In the genomic region with DNA sequence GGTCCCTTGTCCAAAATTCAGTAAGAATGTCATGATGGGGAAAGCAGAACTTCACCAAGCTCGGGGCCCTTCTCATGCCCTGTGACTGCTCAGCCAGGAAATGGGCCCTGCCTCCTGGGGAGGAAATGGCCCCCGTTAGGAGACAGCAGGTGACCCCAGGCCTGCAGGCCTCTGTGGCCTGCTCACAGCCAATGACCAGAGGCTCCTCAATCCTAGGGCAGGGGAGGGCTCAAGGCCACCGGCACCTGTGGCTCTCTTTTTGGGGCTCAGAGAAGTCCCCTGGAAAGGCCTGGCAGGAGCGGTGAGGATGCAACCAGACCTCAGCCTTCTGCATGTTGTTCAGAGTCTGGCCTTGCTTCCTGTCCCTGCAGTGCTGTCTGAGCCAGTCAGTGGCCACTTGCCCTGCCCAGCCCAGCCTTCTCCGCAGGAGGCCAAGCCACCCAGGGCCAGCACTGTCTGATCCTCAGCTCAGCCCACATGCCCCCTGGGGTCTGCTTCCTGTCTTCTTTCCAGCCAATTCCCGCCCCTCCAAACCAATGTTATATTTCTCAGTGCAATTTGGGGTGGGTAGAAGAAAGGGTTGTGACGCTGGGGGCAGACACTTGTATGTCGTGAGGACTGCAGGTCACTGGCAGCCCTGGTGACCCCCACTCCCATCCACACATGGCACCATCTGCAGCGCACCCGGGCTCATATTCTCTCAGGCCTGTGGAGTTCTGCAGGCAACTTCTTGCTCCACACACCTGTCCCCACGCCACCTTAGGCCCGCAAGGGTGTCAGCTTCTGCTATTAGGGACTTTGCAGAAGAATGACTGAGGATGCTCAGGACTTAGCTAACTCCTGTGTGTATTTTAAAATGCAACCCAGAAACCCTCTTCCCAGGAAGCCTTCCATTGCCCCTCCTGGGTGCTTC, we compare ENCODE assay signal across 8 cellular contexts.
DNase-seq lines count a peak whose midpoint lies in the region; ATAC-seq and TF ChIP-seq lines count a peak whose summit lies in the region.

No MANE protein-coding gene starts in this region.

- CTCF ChIA-PET in Calu3 (lab: Charles Lee), result no interaction called here

- WGBS in suprapubic skin, result 80% methylated on average over 10 of the region's 12 CpGs

- DNase-seq in Right ventricle myocardium superior (peak; percentile 41), Right ventricle myocardium inferior (ENCODE audit: missing footprints) (no peak), foreskin keratinocyte (no peak), suprapubic skin (ENCODE audit: low spot score in 2 of 2) (no peak), OCI-M2 (lab: John Stamatoyannopoulos, UW; ENCODE audit: unreplicated experiment) (no peak), Calu3 (no peak)

- ATAC-seq in Right ventricle myocardium superior (ENCODE audit: poor library complexity) (no peak), Right ventricle myocardium inferior (no peak), foreskin keratinocyte (no peak), GM18519 (IDR thresholded peaks at IDR 0.05; ENCODE audit: low FRiP score, unreplicated experiment) (no peak)

- H3K9me3 ChIP-seq in OCI-LY1 (ENCODE audit: low read length) (no peaks in the 10 kb centered on the region), suprapubic skin (no peaks in the 10 kb centered on the region)

- H3K27me3 ChIP-seq in OCI-LY1 (ENCODE audit: insufficient read depth, low read length), result no peaks in the 10 kb centered on the region
- H3K27me3 ChIP-seq in foreskin keratinocyte, result no peaks in the 10 kb centered on the region
- H3K27me3 ChIP-seq in suprapubic skin, result no peaks in the 10 kb centered on the region

- H3K4me3 ChIP-seq in OCI-LY1 (ENCODE audit: low read depth, low read length, poor library complexity, severe bottlenecking), result peak overlapping the region; percentile 49
- H3K4me3 ChIP-seq in suprapubic skin, result no peak overlapping the region

- H3F3A ChIP-seq in OCI-LY1 (ENCODE audit: insufficient read depth, low read length), result peaks cover 18% of the 10 kb centered on the region

- BruUV-seq in Calu3 (replicated peaks; lab: Mats Ljungman, UMichigan), result no TSS peak

- H3K9me2 ChIP-seq in OCI-LY1 (ENCODE audit: low read depth, low read length), result no peaks in the 10 kb centered on the region

- no peak for TF ChIP-seq POLR2A in suprapubic skin (IDR thresholded peaks at IDR 0.05)

- H3K27ac Mint-ChIP-seq in Calu3 (ENCODE audit: unreplicated experiment), result no peak overlapping the region

- intact Hi-C loops in Right ventricle myocardium superior (cut with DNase I), result no loop called here
- intact Hi-C loops in Right ventricle myocardium inferior (cut with DNase I), result no loop called here
- intact Hi-C loops in Calu3 (cut with micrococcal nuclease; ENCODE audit: unreplicated experiment), result no loop called here

- no peaks in the 10 kb centered on the region for H3K36me3 Mint-ChIP-seq in Calu3 (ENCODE audit: insufficient read depth, unreplicated experiment)

- H3K4me1 ChIP-seq in OCI-LY1 (ENCODE audit: insufficient read depth, low read length, severe bottlenecking), result no peaks in the 10 kb centered on the region
- H3K4me1 ChIP-seq in foreskin keratinocyte, result peaks cover 17% of the 10 kb centered on the region
- H3K4me1 ChIP-seq in suprapubic skin, result peaks cover 70% of the 10 kb centered on the region

- no peaks in the 10 kb centered on the region for H3K9me3 Mint-ChIP-seq in Calu3 (ENCODE audit: low read depth, unreplicated experiment)

- H2AFZ ChIP-seq in OCI-LY1 (ENCODE audit: low read length), result no peak overlapping the region

- H3K9ac ChIP-seq in OCI-LY1 (ENCODE audit: low read length), result 0 out of 2 replicates have a peak overlapping the region, but pooled peaks have one; percentile 66

- H3K27ac ChIP-seq in OCI-LY1 (ENCODE audit: low read depth, low read length, poor library complexity, severe bottlenecking) (no peak overlapping the region), foreskin keratinocyte (peak overlapping the region; percentile 93), suprapubic skin (peak overlapping the region; percentile 88)

- no peak for TF ChIP-seq EP300 in suprapubic skin (IDR thresholded peaks at IDR 0.05)

- no peaks in the 10 kb centered on the region for H4K20me1 ChIP-seq in OCI-LY1 (ENCODE audit: insufficient read depth, low read length)

- H3K4me3 Mint-ChIP-seq in Calu3 (ENCODE audit: low read depth, unreplicated experiment), result no peak overlapping the region

- peak overlapping the region; percentile 72 for H3K4me2 ChIP-seq in OCI-LY1 (ENCODE audit: low read length)

- H3K36me3 ChIP-seq in OCI-LY1 (ENCODE audit: insufficient read depth, low read length), result 0 out of 2 replicates have a peak, but pooled peaks cover 4% of the 10 kb centered on the region
- no peaks in the 10 kb centered on the region for H3K36me3 ChIP-seq in suprapubic skin

- no peaks in the 10 kb centered on the region for H3K27me3 Mint-ChIP-seq in Calu3 (ENCODE audit: unreplicated experiment)

- no peaks in the 10 kb centered on the region for H3K79me2 ChIP-seq in OCI-LY1 (ENCODE audit: insufficient read depth, low read length)

- H3K4me1 Mint-ChIP-seq in Calu3 (ENCODE audit: low read depth, unreplicated experiment), result no peaks in the 10 kb centered on the region

- no peak for TF ChIP-seq CTCF in OCI-LY1 (IDR thresholded peaks at IDR 0.05; ENCODE audit: low read length)
- no peak for TF ChIP-seq CTCF in foreskin keratinocyte (conservative IDR thresholded peaks at IDR 0.05)
- TF ChIP-seq CTCF in suprapubic skin (IDR thresholded peaks at IDR 0.05), result no peak
- no peak for TF ChIP-seq CTCF in Calu3 (IDR thresholded peaks at IDR 0.05; ENCODE audit: unreplicated experiment)
